ENCODE assay signal across 10 cellular contexts in genomic region chr2:237414056-237414661, GRCh38. TPM values are rescaled to one million over a fixed set of nuclear protein-coding genes. Genes with fewer than 3 reads are reported as not detected.
DNase-seq lines count a peak whose midpoint lies in the region; ATAC-seq and TF ChIP-seq lines count a peak whose summit lies in the region.
"Had no signal": no experiment of that assay in that cellular context is flagged by ENCODE, and none has a peak within 500 bp of the region (broad histone marks: within the 10 kb centered on the region; RNA-seq: fewer than 3 reads in every experiment).

TSS of gene COL6A3 (minus strand) at chr2:237414164. CDS start at chr2:237396817, 17,347 bp downstream.

- CTCF ChIA-PET in activated naive CD4-positive, alpha-beta T cell treated with anti-CD3 and anti-CD28 coated beads for 36 hours (lab: Charles Lee) = interaction anchor here (1.1 kb wide), 1 partner anchor 61 kb away, joined by 3 read pairs; no protein-coding TSS in a partner anchor

- H3K4me3 ChIP-seq in fibroblast of the aortic adventitia (ENCODE audit: low read depth, low read length) = peak within 1 kb of the TSS; percentile 96

- no peak for ATAC-seq in activated naive CD4-positive, alpha-beta T cell treated with anti-CD3 and anti-CD28 coated beads, Interleukin-2, amount 50 U/mL, for 72 hours
- ATAC-seq in HG02588 (IDR thresholded peaks at IDR 0.05; ENCODE audit: unreplicated experiment) (no peak), HG03460 (IDR thresholded peaks at IDR 0.05; ENCODE audit: unreplicated experiment) (no peak)

- no peaks in the 10 kb centered on the region for H3K27me3 Mint-ChIP-seq in activated naive CD4-positive, alpha-beta T cell treated with anti-CD3 and anti-CD28 coated beads for 36 hours (ENCODE audit: low read depth)

- peaks cover 0 to under 1% of the 10 kb centered on the region in 2 donors for H3K36me3 Mint-ChIP-seq in activated naive CD4-positive, alpha-beta T cell treated with anti-CD3 and anti-CD28 coated beads, Interleukin-2, amount 50 U/mL, for 72 hours
- H3K36me3 Mint-ChIP-seq in activated naive CD4-positive, alpha-beta T cell treated with anti-CD3 and anti-CD28 coated beads for 36 hours (ENCODE audit: low read depth) = no peaks in the 10 kb centered on the region

- no peaks in the 10 kb centered on the region for H3K9me3 Mint-ChIP-seq in activated naive CD4-positive, alpha-beta T cell treated with anti-CD3 and anti-CD28 coated beads, Interleukin-2, amount 50 U/mL, for 72 hours
- no peaks in the 10 kb centered on the region for H3K9me3 Mint-ChIP-seq in activated naive CD4-positive, alpha-beta T cell treated with anti-CD3 and anti-CD28 coated beads for 36 hours

- DNase-seq in activated naive CD4-positive, alpha-beta T cell treated with anti-CD3 and anti-CD28 coated beads, Interleukin-2, amount 50 U/mL, for 72 hours (ENCODE audit: low spot score in 2 of 2) = no peak
- DNase-seq in activated naive CD4-positive, alpha-beta T cell treated with anti-CD3 and anti-CD28 coated beads for 36 hours = no peak
- peak; percentile 98 for DNase-seq in fibroblast of the aortic adventitia (ENCODE audit: low read depth)
- no peak for DNase-seq in occipital lobe (lab: John Stamatoyannopoulos, UW)
- no peak for DNase-seq in T-helper 2 cell
- DNase-seq in posterior cingulate gyrus = no peak
- DNase-seq: activated naive CD4-positive, alpha-beta T cell; AML-193 had no signal

- H3K4me1 Mint-ChIP-seq in activated naive CD4-positive, alpha-beta T cell treated with anti-CD3 and anti-CD28 coated beads for 36 hours (ENCODE audit: low read depth) = no peaks in the 10 kb centered on the region

- no peak within 1 kb of the TSS for H3K27ac Mint-ChIP-seq in activated naive CD4-positive, alpha-beta T cell treated with anti-CD3 and anti-CD28 coated beads, Interleukin-2, amount 50 U/mL, for 72 hours
- H3K27ac Mint-ChIP-seq in activated naive CD4-positive, alpha-beta T cell treated with anti-CD3 and anti-CD28 coated beads for 36 hours = no peak within 1 kb of the TSS

- intact Hi-C loops in activated naive CD4-positive, alpha-beta T cell treated with anti-CD3 and anti-CD28 coated beads for 36 hours (cut with micrococcal nuclease) = no loop called here
- intact Hi-C loops in posterior cingulate gyrus (cut with DNase I) = no loop called here

- no peak within 1 kb of the TSS for H3K4me3 Mint-ChIP-seq in activated naive CD4-positive, alpha-beta T cell treated with anti-CD3 and anti-CD28 coated beads for 36 hours

- no peak for TF ChIP-seq CTCF in fibroblast of the aortic adventitia (IDR thresholded peaks at IDR 0.05; ENCODE audit: insufficient read depth, low read length)

RNA-seq across cellular contexts. Expression of gene COL6A3, which starts in this region (rescaled TPM):
- 10 to 100 TPM; 13.6 to 31.6 TPM for total RNA-seq in activated naive CD4-positive, alpha-beta T cell treated with anti-CD3 and anti-CD28 coated beads, Interleukin-2, amount 50 U/mL, for 72 hours
- 1 to 10 TPM; 2.5 to 3.0 TPM for total RNA-seq in activated naive CD4-positive, alpha-beta T cell treated with anti-CD3 and anti-CD28 coated beads for 36 hours
- total RNA-seq in fibroblast of the aortic adventitia (ENCODE audit: low replicate concordance) = 1,372 and 1,478 TPM in 2 replicates
- 23.9 TPM for total RNA-seq in occipital lobe

Comparison
In these comparisons a context has a peak if more than half of its experiments do, and no peak if none do; other contexts are left out.
1. RNA of gene COL6A3 (total RNA-seq): 1,372 to 1,478 TPM in fibroblast of the aortic adventitia; 13.6 to 31.6 TPM in activated naive CD4-positive, alpha-beta T cell treated with anti-CD3 and anti-CD28 coated beads, Interleukin-2, amount 50 U/mL, for 72 hours, 23.9 TPM in occipital lobe (single experiment) and 2.5 to 3.0 TPM in activated naive CD4-positive, alpha-beta T cell treated with anti-CD3 and anti-CD28 coated beads for 36 hours; every median in the first group is over 10 times any median in the second.